1 cellular context compared by ENCODE assay signal in the genomic region with DNA sequence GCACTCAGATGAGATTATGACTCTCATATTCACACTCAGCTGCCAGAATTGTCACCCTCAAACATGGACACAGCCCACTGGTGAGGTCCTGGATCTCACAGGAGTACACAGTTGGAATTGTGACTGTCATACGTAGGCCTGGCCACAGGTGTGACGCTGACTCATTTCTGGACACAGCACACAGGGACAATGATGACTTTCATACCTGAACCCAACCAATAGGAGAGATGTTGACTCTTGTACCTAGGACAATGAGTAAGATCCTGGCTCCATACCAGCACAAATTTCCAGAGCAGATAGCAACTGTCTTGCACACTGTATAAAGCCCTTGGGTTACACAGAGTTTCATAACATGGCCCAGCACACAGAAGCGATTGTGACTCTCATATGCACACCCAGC.
TF ChIP-seq lines count a peak whose summit lies in the region.

No MANE protein-coding gene starts in this region.

TF ChIP-seq in HepG2, 621 proteins besides CTCF, POLR2A, EP300 and RAD21:
- TF ChIP-seq FOSL2 (CRISPR knock-in tag; IDR thresholded peaks at IDR 0.05): peak; percentile 66
- 0 out of 2 replicates have a peak, but pooled peaks have one; percentile 24 for TF ChIP-seq CREB1 (IDR thresholded peaks at IDR 0.05)
- no peak for TF ChIP-seq CREB1 (CRISPR knock-in tag; IDR thresholded peaks at IDR 0.05)
- no peak for TF ChIP-seq ZNF44 (CRISPR knock-in tag; IDR thresholded peaks at IDR 0.05)
- TF ChIP-seq U2AF2 (IDR thresholded peaks at IDR 0.05; ENCODE audit: low read depth, low read length): no peak
